Comparison of ENCODE assay signal across 8 cellular contexts in genomic region chr11:94794287-94795168, GRCh38. TPM values are rescaled to one million over a fixed set of nuclear protein-coding genes. Genes with fewer than 3 reads are reported as not detected.
DNase-seq lines count a peak whose midpoint lies in the region; ATAC-seq and TF ChIP-seq lines count a peak whose summit lies in the region.

No MANE protein-coding gene starts in this region.

- DNase-seq in HS-5 (ENCODE audit: low read depth) (peak; percentile 97), left ventricle myocardium superior (peak; percentile 72), stromal cell of bone marrow (ENCODE audit: low read depth) (peak; percentile 95), NOMO-1 treated with DMSO at 0.1 percent for 48 hours (lab: John Stamatoyannopoulos, UW; ENCODE audit: unreplicated experiment) (no peak)
- DNase-seq in stimulated activated naive CD4-positive, alpha-beta T cell (lab: John Stamatoyannopoulos, UW) = no peak

- peak overlapping the region; percentile 92 for H3K27ac ChIP-seq in VCaP

- intact Hi-C loops in left ventricle myocardium superior (cut with micrococcal nuclease) = no loop called here

- no peak for TF ChIP-seq CTCF in VCaP (conservative IDR thresholded peaks at IDR 0.05)

- ATAC-seq in left ventricle myocardium superior (peak; percentile 93), HG02885 (IDR thresholded peaks at IDR 0.05; ENCODE audit: poor library complexity, unreplicated experiment) (no peak), GM18519 (IDR thresholded peaks at IDR 0.05; ENCODE audit: low FRiP score, unreplicated experiment) (no peak)

RNA-seq across cellular contexts. Expression of gene AMOTL1, which starts 26.4 kb away (rescaled TPM):
- total RNA-seq in left ventricle myocardium superior = 46.3 TPM

Comparison
In these comparisons a context has a peak if more than half of its experiments do, and no peak if none do; other contexts are left out.
1. DNase-seq: peak in HS-5 (single experiment), left ventricle myocardium superior (single experiment) and stromal cell of bone marrow (single experiment); none in stimulated activated naive CD4-positive, alpha-beta T cell (0 of 6) and NOMO-1 treated with DMSO at 0.1 percent for 48 hours (single experiment).